ENCODE assay signal across 9 cellular contexts in genomic region chr2:24077535-24077877, GRCh38. TPM values are rescaled to one million over a fixed set of nuclear protein-coding genes. Genes with fewer than 3 reads are reported as not detected.
DNase-seq lines count a peak whose midpoint lies in the region; ATAC-seq and TF ChIP-seq lines count a peak whose summit lies in the region.
"Had no signal": no experiment of that assay in that cellular context is flagged by ENCODE, and none has a peak within 500 bp of the region (broad histone marks: within the 10 kb centered on the region; RNA-seq: fewer than 3 reads in every experiment).

No MANE protein-coding gene starts in this region.

- peak overlapping the region; percentile 75 for H3K9ac ChIP-seq in mesenchymal stem cell (ENCODE audit: low read length)

- H3K4me1 ChIP-seq in mesenchymal stem cell (ENCODE audit: control insufficient read depth, insufficient read depth, low read depth, low read length): peaks cover 11% of the 10 kb centered on the region
- no peaks in the 10 kb centered on the region for H3K4me1 ChIP-seq in uterus

- H2BK12ac ChIP-seq in mesenchymal stem cell (ENCODE audit: low read length in 2 of 2): peak overlapping the region; percentile 6 to 60

- no peaks in the 10 kb centered on the region for H3K9me3 Mint-ChIP-seq in activated naive CD4-positive, alpha-beta T cell treated with anti-CD3 and anti-CD28 coated beads, Interleukin-2, amount 50 U/mL, for 24 hours

- peaks cover 1% of the 10 kb centered on the region for H3K36me3 Mint-ChIP-seq in activated naive CD4-positive, alpha-beta T cell treated with anti-CD3 and anti-CD28 coated beads, Interleukin-2, amount 50 U/mL, for 24 hours

- H3K14ac ChIP-seq in mesenchymal stem cell (ENCODE audit: low read length in 2 of 2): peak overlapping the region in 1 of 2 experiments; percentile 98

- DNase-seq in activated naive CD4-positive, alpha-beta T cell treated with Interleukin-2 at 50 U/mL for 16 hours: no peak
- DNase-seq in central memory CD4-positive, alpha-beta T cell: peak; percentile 3
- DNase-seq in mesenchymal stem cell (peak; percentile 34), uterus (no peak), retina (no peak)
- DNase-seq in activated effector memory CD4-positive, alpha-beta T cell treated with anti-CD3 and anti-CD28 coated beads, Interleukin-2, amount 50 U/mL, for 16 hours: no peak

- H3K79me1 ChIP-seq in mesenchymal stem cell (replicated peaks; ENCODE audit: low read length, poor library complexity, severe bottlenecking): peaks cover 23% of the 10 kb centered on the region

- peak overlapping the region; percentile 30 to 96 for H3K18ac ChIP-seq in mesenchymal stem cell (ENCODE audit: low read depth in 1 of 2, low read length in 2 of 2)

- no peak for ATAC-seq in HG03342 (IDR thresholded peaks at IDR 0.05; ENCODE audit: unreplicated experiment)

- WGBS in mesenchymal stem cell: 23% methylated on average over 8 of the region's 9 CpGs

- H3K27ac ChIP-seq in mesenchymal stem cell (ENCODE audit: low read length, poor library complexity, severe bottlenecking) (peak overlapping the region; percentile 64), uterus (peak overlapping the region; percentile 87 to 95)

- H3K23ac ChIP-seq in mesenchymal stem cell (ENCODE audit: low read length in 2 of 2): peak overlapping the region in 1 of 2 experiments; percentile 95

- H2BK5ac ChIP-seq in mesenchymal stem cell (ENCODE audit: low read depth, low read length, poor library complexity, severe bottlenecking): no peak overlapping the region

- H3K4me3 ChIP-seq in mesenchymal stem cell (ENCODE audit: insufficient read depth in 1 of 2, low read depth in 1 of 2, low read length in 2 of 2): peak overlapping the region; percentile 79 to 93
- peak overlapping the region; percentile 64 to 79 for H3K4me3 ChIP-seq in uterus

- intact Hi-C loops in uterus (cut with DNase I; ENCODE audit: low total_unique reads): loop anchor here (10.0 kb wide), 1 partner anchor 153 kb away; the partner anchor contains the start of gene ATAD2B

- peak overlapping the region; percentile 95 for H4K91ac ChIP-seq in mesenchymal stem cell (ENCODE audit: low read length)

- H3K27me3 ChIP-seq in mesenchymal stem cell (ENCODE audit: control insufficient read depth in 1 of 2, insufficient read depth in 1 of 2, low read length in 2 of 2): no peaks in the 10 kb centered on the region
- no peaks in the 10 kb centered on the region for H3K27me3 ChIP-seq in uterus

- no peak overlapping the region for H2BK15ac ChIP-seq in mesenchymal stem cell (ENCODE audit: low read depth, poor library complexity, severe bottlenecking)

- peak overlapping the region; percentile 68 to 93 for H3K4ac ChIP-seq in mesenchymal stem cell (ENCODE audit: low read depth in 1 of 2, low read length in 2 of 2)

- no peaks in the 10 kb centered on the region for H3K9me3 ChIP-seq in mesenchymal stem cell (ENCODE audit: control insufficient read depth, low read length)
- no peaks in the 10 kb centered on the region for H3K9me3 ChIP-seq in uterus

- H3K4me1 Mint-ChIP-seq in activated naive CD4-positive, alpha-beta T cell treated with anti-CD3 and anti-CD28 coated beads, Interleukin-2, amount 50 U/mL, for 24 hours: peaks cover 30% of the 10 kb centered on the region

- H3K4me3 Mint-ChIP-seq in activated naive CD4-positive, alpha-beta T cell treated with anti-CD3 and anti-CD28 coated beads, Interleukin-2, amount 50 U/mL, for 24 hours: peak overlapping the region; percentile 98

- TF ChIP-seq POLR2A in uterus (IDR thresholded peaks at IDR 0.05): no peak

- H3K4me2 ChIP-seq in mesenchymal stem cell (ENCODE audit: low read length, poor library complexity, severe bottlenecking): peak overlapping the region; percentile 90

- TF ChIP-seq CTCF in uterus (IDR thresholded peaks at IDR 0.05): no peak

- H2AK5ac ChIP-seq in mesenchymal stem cell (ENCODE audit: low read length, severe bottlenecking): peak overlapping the region; percentile 68

- H2AFZ ChIP-seq in mesenchymal stem cell (ENCODE audit: low read depth, low read length): peak overlapping the region; percentile 70

- H3K36me3 ChIP-seq in mesenchymal stem cell (ENCODE audit: control insufficient read depth in 1 of 2, insufficient read depth in 2 of 2, low read depth in 1 of 2, low read length in 2 of 2) (peaks cover 18 to 54% of the 10 kb centered on the region in 2 experiments), uterus (no peaks in the 10 kb centered on the region)

- peak overlapping the region; percentile 98 for H4K8ac ChIP-seq in mesenchymal stem cell (ENCODE audit: low read length)

- peak overlapping the region; percentile 42 for H2BK120ac ChIP-seq in mesenchymal stem cell (ENCODE audit: low read depth, low read length)

- peak overlapping the region; percentile 68 for H3K27ac Mint-ChIP-seq in activated naive CD4-positive, alpha-beta T cell treated with anti-CD3 and anti-CD28 coated beads, Interleukin-2, amount 50 U/mL, for 24 hours

- no peaks in the 10 kb centered on the region for H3K27me3 Mint-ChIP-seq in activated naive CD4-positive, alpha-beta T cell treated with anti-CD3 and anti-CD28 coated beads, Interleukin-2, amount 50 U/mL, for 24 hours

RNA-seq across cellular contexts. Expression of gene SF3B6, which starts 1.4 kb away (rescaled TPM):
- 211 TPM for polyA plus RNA-seq in mesenchymal stem cell (2013, experiment 1 of 2)
- polyA plus RNA-seq in mesenchymal stem cell (2013, experiment 2 of 2): 225 TPM
- 10 to 100 TPM; 55.0 to 99.0 (median 77.1) TPM for total RNA-seq in uterus

RNA-seq across cellular contexts. Expression of gene TP53I3, which starts 7.1 kb away (rescaled TPM):
- 41.1 TPM for polyA plus RNA-seq in mesenchymal stem cell (2013, experiment 1 of 2)
- 39.5 TPM for polyA plus RNA-seq in mesenchymal stem cell (2013, experiment 2 of 2)
- 10 to 100 TPM in 2 of 4 donors, 1 to 10 TPM in 1, under 1 TPM in 1; 0.77 to 55.4 (median 10.1) TPM for total RNA-seq in uterus

RNA-seq across cellular contexts. Expression of gene FKBP1B, which starts 28.0 kb away (rescaled TPM):
- polyA plus RNA-seq in mesenchymal stem cell (2013, experiment 1 of 2): 11.5 TPM
- 12.6 TPM for polyA plus RNA-seq in mesenchymal stem cell (2013, experiment 2 of 2)
- 10 to 100 TPM in 1 of 4 donors, 1 to 10 TPM in 3; 6.4 to 82.1 (median 6.8) TPM for total RNA-seq in uterus

RNA-seq across cellular contexts. Expression of gene WDCP, which starts 30.3 kb away (rescaled TPM):
- polyA plus RNA-seq in mesenchymal stem cell (2013, experiment 1 of 2): 5.7 TPM
- polyA plus RNA-seq in mesenchymal stem cell (2013, experiment 2 of 2): 5.7 TPM
- total RNA-seq in uterus: 10 to 100 TPM in 3 of 4 donors, 1 to 10 TPM in 1; 5.9 to 18.2 (median 12.1) TPM

RNA-seq across cellular contexts. Expression of gene PFN4, which starts 45.6 kb away (rescaled TPM):
- 0.55 TPM for polyA plus RNA-seq in mesenchymal stem cell (2013, experiment 1 of 2)
- polyA plus RNA-seq in mesenchymal stem cell (2013, experiment 2 of 2): 0.42 TPM
- total RNA-seq in uterus: 1 to 10 TPM in 1 of 4 donors, under 1 TPM in 1, not detected in 2; 0.95 to 2.0 TPM
- total RNA-seq: T-helper 1 cell treated with Interleukin-12 subunit alpha and Interleukin-12 subunit beta and Interleukin-4 antibody, amounts not matched to agents 30 ng/mL and 1 ng/mL, for 36 hours had no signal

Comparison
In these comparisons a context has a peak if more than half of its experiments do, and no peak if none do; other contexts are left out.
1. DNase-seq: peak in central memory CD4-positive, alpha-beta T cell (single experiment) and mesenchymal stem cell (single experiment); none in activated naive CD4-positive, alpha-beta T cell treated with Interleukin-2 at 50 U/mL for 16 hours (single experiment), uterus (0 of 2), retina (single experiment) and activated effector memory CD4-positive, alpha-beta T cell treated with anti-CD3 and anti-CD28 coated beads, Interleukin-2, amount 50 U/mL, for 16 hours (single experiment).